8 cellular contexts compared by ENCODE assay signal in the genomic region with DNA sequence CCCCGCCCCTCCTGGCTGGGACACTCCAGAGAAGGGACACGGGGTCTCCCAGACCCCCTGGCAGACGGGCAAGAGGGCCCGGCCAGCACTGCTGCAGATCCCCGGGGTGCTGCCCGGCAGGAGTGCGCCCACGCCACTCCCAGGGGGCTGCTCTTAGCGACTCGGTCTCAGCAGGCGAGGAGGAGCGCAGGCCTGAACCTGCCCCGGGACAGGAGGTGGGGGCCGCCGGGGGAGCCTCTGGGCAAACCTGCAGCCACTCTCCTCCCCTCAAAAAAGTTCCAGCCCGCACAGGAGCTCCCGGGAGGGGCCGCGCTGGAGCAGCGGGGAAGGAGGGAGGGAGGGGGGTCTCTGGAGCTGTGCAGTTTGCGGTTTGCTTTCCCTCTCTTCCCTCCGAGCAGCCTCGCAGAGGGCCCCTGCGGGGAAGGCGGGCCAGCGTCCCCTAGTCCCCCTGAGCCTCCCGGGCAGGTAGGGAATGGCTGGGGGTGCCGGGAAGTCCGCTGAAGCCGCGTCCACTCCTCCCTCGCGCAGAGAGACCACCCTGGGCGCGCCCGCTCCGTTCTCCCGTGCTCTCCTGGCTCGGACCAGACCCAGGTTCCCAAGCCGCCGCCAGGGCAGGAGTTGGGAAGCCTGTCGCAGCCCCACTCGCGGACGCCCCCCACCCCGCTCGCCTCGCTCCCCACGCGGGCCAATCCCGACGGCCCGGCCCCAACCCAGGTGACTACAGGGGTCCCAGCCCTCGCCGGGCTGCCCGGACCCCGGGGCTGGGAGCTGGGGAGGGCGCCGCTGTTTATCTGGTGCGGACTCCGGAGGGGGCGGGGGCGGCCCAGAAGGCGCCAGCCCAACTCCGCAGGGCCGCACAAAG. TPM values are rescaled to one million over a fixed set of nuclear protein-coding genes. Genes with fewer than 3 reads are reported as not detected.
A peak's percentile ranks its signal among the peaks of the same experiment; 100 is the strongest.
DNase-seq lines count a peak whose midpoint lies in the region; ATAC-seq and TF ChIP-seq lines count a peak whose summit lies in the region.

No MANE protein-coding gene starts in this region.

- peaks cover 4 to 8% of the 10 kb centered on the region in 2 donors for H3K36me3 ChIP-seq in neuronal stem cell (replicated peaks in 1 of 2; ENCODE audit: control insufficient read depth in 2 of 2, insufficient read depth in 2 of 2, low read length in 2 of 2)

- H2AK5ac ChIP-seq in neuronal stem cell (ENCODE audit: low read depth, low read length): peak overlapping the region; percentile 72

- H2BK120ac ChIP-seq in neuronal stem cell (ENCODE audit: low read depth, low read length): peak overlapping the region; percentile 76

- no peak for TF ChIP-seq CTCF in fibroblast of mammary gland (conservative IDR thresholded peaks at IDR 0.05; ENCODE audit: control insufficient read depth, insufficient read depth, low read depth, low read length)

- H3K14ac ChIP-seq in neuronal stem cell (ENCODE audit: low read length): peak overlapping the region; percentile 94

- H3K4me3 ChIP-seq in fibroblast of mammary gland (ENCODE audit: control insufficient read depth, low read depth, low read length) (peak overlapping the region; percentile 17), neuronal stem cell (ENCODE audit: low read length in 2 of 2) (peak overlapping the region; percentile 57 to 78)

- H3K23ac ChIP-seq in neuronal stem cell (ENCODE audit: low read depth, low read length, poor library complexity): peak overlapping the region; percentile 80

- H4K8ac ChIP-seq in neuronal stem cell (ENCODE audit: low read depth, low read length): peak overlapping the region; percentile 65

- peaks cover 9% of the 10 kb centered on the region for H3K79me1 ChIP-seq in neuronal stem cell (ENCODE audit: low read depth, low read length)

- no peak overlapping the region for H3K27ac ChIP-seq in neuronal stem cell (replicated peaks; ENCODE audit: low read length)

- H3K4me1 ChIP-seq in neuronal stem cell (ENCODE audit: control insufficient read depth in 2 of 2, insufficient read depth in 1 of 2, low read depth in 1 of 2, low read length in 2 of 2): peaks cover 27 to 31% of the 10 kb centered on the region in 2 donors

- peak overlapping the region; percentile 90 for H3K9ac ChIP-seq in neuronal stem cell (ENCODE audit: low read depth, low read length, poor library complexity)

- peak overlapping the region; percentile 99 for H3K18ac ChIP-seq in neuronal stem cell (ENCODE audit: low read length)

- peak overlapping the region; percentile 88 for H2AFZ ChIP-seq in neuronal stem cell (ENCODE audit: low read length)

- WGBS in neuronal stem cell (ENCODE audit: extremely low coverage in 2 of 2, insufficient read length in 2 of 2, insufficient replicate concordance in 1 of 2), 2 donors: no CpG with 5 or more reads among the region's 66 CpGs

- peak overlapping the region; percentile 97 for H2BK5ac ChIP-seq in neuronal stem cell (ENCODE audit: low read length)

- DNase-seq in AG20443 (ENCODE audit: low spot score) (peak; percentile 46), NCI-H526 treated with DMSO at 0.1 percent for 48 hours (lab: John Stamatoyannopoulos, UW) (peak; percentile 25), fibroblast of mammary gland (ENCODE audit: low read depth) (no peak), neuronal stem cell (ENCODE audit: low spot score) (peak; percentile 40), SKM-1 treated with dmso at 0.1 percent for 144 hours (lab: John Stamatoyannopoulos, UW; ENCODE audit: unreplicated experiment) (no peak)

- H4K91ac ChIP-seq in neuronal stem cell (ENCODE audit: low read depth, low read length, poor library complexity): no peak overlapping the region

- H3K9me3 ChIP-seq in neuronal stem cell (replicated peaks in 1 of 2; ENCODE audit: control insufficient read depth in 2 of 2, insufficient read depth in 1 of 2, low read depth in 1 of 2, low read length in 2 of 2): no peaks in the 10 kb centered on the region

- H3K27me3 ChIP-seq in neuronal stem cell (ENCODE audit: control insufficient read depth in 3 of 3, insufficient read depth in 3 of 3, low read depth in 1 of 3, low read length in 3 of 3): no peaks in the 10 kb centered on the region

- peak overlapping the region; percentile 97 for H3K4me2 ChIP-seq in neuronal stem cell (ENCODE audit: insufficient read depth, low read length, poor library complexity, severe bottlenecking)

- H2BK15ac ChIP-seq in neuronal stem cell (ENCODE audit: low read length): peak overlapping the region; percentile 100

- ATAC-seq in GM21381 (IDR thresholded peaks at IDR 0.05; ENCODE audit: unreplicated experiment): no peak
- no peak for ATAC-seq in HG03432 (IDR thresholded peaks at IDR 0.05; ENCODE audit: unreplicated experiment)
- no peak for ATAC-seq in GM21528 (IDR thresholded peaks at IDR 0.05; ENCODE audit: low FRiP score, unreplicated experiment)

- peak overlapping the region; percentile 94 for H2BK12ac ChIP-seq in neuronal stem cell (ENCODE audit: low read length)

- peak overlapping the region; percentile 66 for H3K4ac ChIP-seq in neuronal stem cell (ENCODE audit: low read length)

RNA-seq across cellular contexts. Expression of gene NACC2, which starts 44.2 kb away (rescaled TPM):
- 4.9 TPM for polyA plus RNA-seq in neuronal stem cell (2013, experiment 1 of 2)
- polyA plus RNA-seq in neuronal stem cell (2013, experiment 2 of 2): 5.0 TPM

Comparison
In these comparisons a context has a peak if more than half of its experiments do, and no peak if none do; other contexts are left out.
1. DNase-seq: peak in AG20443 (single experiment), NCI-H526 treated with DMSO at 0.1 percent for 48 hours (single experiment) and neuronal stem cell (single experiment); none in fibroblast of mammary gland (single experiment) and SKM-1 treated with dmso at 0.1 percent for 144 hours (single experiment).